Comparison of ENCODE assay signal across 22 cellular contexts in genomic region chr9:136597141-136597885, GRCh38. TPM values are rescaled to one million over a fixed set of nuclear protein-coding genes. Genes with fewer than 3 reads are reported as not detected.
DNase-seq lines count a peak whose midpoint lies in the region; ATAC-seq and TF ChIP-seq lines count a peak whose summit lies in the region.
"Had no signal": no experiment of that assay in that cellular context is flagged by ENCODE, and none has a peak within 500 bp of the region (broad histone marks: within the 10 kb centered on the region; RNA-seq: fewer than 3 reads in every experiment).

No MANE protein-coding gene starts in this region.

- no peaks in the 10 kb centered on the region for H3K9me2 ChIP-seq in hepatocyte (replicated peaks; ENCODE audit: insufficient read depth)

- H3K4me2 ChIP-seq in DND-41 (ENCODE audit: insufficient read depth, low read length) (no peak overlapping the region), hepatocyte (no peak overlapping the region)
- H3K4me2 ChIP-seq: KMS-11 had no signal

- TF ChIP-seq CTCF in DND-41 (IDR thresholded peaks at IDR 0.05; ENCODE audit: borderline replicate concordance, extremely low read depth, low read length, poor library complexity, severe bottlenecking) (no peak), body of pancreas (IDR thresholded peaks at IDR 0.05) (no peak), hepatocyte (IDR thresholded peaks at IDR 0.05; ENCODE audit: poor library complexity) (no peak)

- no peak for ATAC-seq in DND-41 (ENCODE audit: insufficient read depth, low read depth)
- no peak for ATAC-seq in body of pancreas
- ATAC-seq: left cardiac atrium; stimulated activated naive B cell treated with anti-CD40 and anti-IgM and Interleukin-4, amounts not matched to agents 10 μg/mL and 1 μg/mL and 100 μg/mL, for 72 hours had no signal

- intact Hi-C loops in body of pancreas (cut with DNase I) (no loop called here), posterior cingulate gyrus (cut with DNase I) (no loop called here)

- H3K79me2 ChIP-seq in DND-41 (ENCODE audit: insufficient read depth, low read length): peaks cover 8% of the 10 kb centered on the region; the same call in 1 of the 2 replicates
- no peaks in the 10 kb centered on the region for H3K79me2 ChIP-seq in hepatocyte

- H3K9ac ChIP-seq in DND-41 (ENCODE audit: low read depth, low read length): peak overlapping the region; percentile 40
- H3K9ac ChIP-seq: KMS-11 had no signal

- H3K27me3 ChIP-seq in DND-41 (ENCODE audit: insufficient read depth, low read length, poor library complexity) (no peaks in the 10 kb centered on the region), body of pancreas (no peaks in the 10 kb centered on the region), hepatocyte (no peaks in the 10 kb centered on the region)

- H3K27ac ChIP-seq in DND-41 (ENCODE audit: low read length) (peak overlapping the region; percentile 90), body of pancreas (peak overlapping the region; percentile 25 to 69 (median 63)), hepatocyte (peak overlapping the region; percentile 60), substantia nigra (ENCODE audit: low read depth, low read length, poor library complexity, severe bottlenecking) (peak overlapping the region; percentile 90)
- H3K27ac ChIP-seq: KMS-11, VCaP had no signal

- H3K9me3 ChIP-seq in DND-41 (ENCODE audit: insufficient read depth, low read length, severe bottlenecking): no peaks in the 10 kb centered on the region
- H3K9me3 ChIP-seq in body of pancreas: no peaks in the 10 kb centered on the region
- no peaks in the 10 kb centered on the region for H3K9me3 ChIP-seq in hepatocyte (ENCODE audit: low read depth)
- H3K9me3 ChIP-seq: sigmoid colon had no signal

- H2AFZ ChIP-seq in DND-41 (ENCODE audit: low read depth, low read length) (no peak overlapping the region), hepatocyte (no peak overlapping the region)

- H3K4me3 ChIP-seq in DND-41 (ENCODE audit: low read depth in 1 of 2, low read length in 2 of 2) (no peak overlapping the region), body of pancreas (no peak overlapping the region), hepatocyte (no peak overlapping the region)
- H3K4me3 ChIP-seq: sigmoid colon had no signal

- H3K4me1 ChIP-seq in DND-41 (ENCODE audit: insufficient read depth, low read length): peaks cover 60% of the 10 kb centered on the region
- H3K4me1 ChIP-seq in body of pancreas: peaks cover 19% of the 10 kb centered on the region
- peaks cover 17% of the 10 kb centered on the region for H3K4me1 ChIP-seq in hepatocyte (ENCODE audit: insufficient read depth)

- no peaks in the 10 kb centered on the region for H4K20me1 ChIP-seq in DND-41 (ENCODE audit: insufficient read depth, low read length)
- H4K20me1 ChIP-seq in hepatocyte (ENCODE audit: insufficient read depth, poor library complexity, severe bottlenecking): no peaks in the 10 kb centered on the region

- DNase-seq in DND-41 (peak; percentile 56), body of pancreas (no peak), hepatocyte (ENCODE audit: low spot score) (no peak), substantia nigra (lab: John Stamatoyannopoulos, UW) (no peak), T-helper 9 cell (no peak), posterior cingulate gyrus (no peak), dedifferentiated amniotic fluid mesenchymal stem cell (ENCODE audit: extremely low spot score) (no peak)
- DNase-seq: activated CD4-positive, alpha-beta T cell treated with anti-CD3 and anti-CD28 coated beads for 48 hours; activated CD8-positive, alpha-beta memory T cell treated with anti-CD3 and anti-CD28 coated beads for 24 hours; activated gamma-delta T cell; activated naive CD8-positive, alpha-beta T cell treated with anti-CD3 and anti-CD28 coated beads, Interleukin-2, amount 10 ng/mL, durations not matched to agents 7 days and 5 days; Calu3; DMS79 treated with DMSO at 0.1 percent for 48 hours; effector memory CD4-positive, alpha-beta T cell; erythroblast; left cardiac atrium; NCI-H1417 treated with DMSO at 0.1 percent for 48 hours; NCI-H446; sigmoid colon; stimulated activated naive B cell treated with anti-CD40 and anti-IgM and Interleukin-4, amounts not matched to agents 10 μg/mL and 1 μg/mL and 100 μg/mL, for 72 hours had no signal

- WGBS in body of pancreas, 2 donors: 69% methylated on average over 13 of the region's 13 CpGs; no CpG with 5 or more reads in 1 of the 2 donors
- WGBS in hepatocyte (ENCODE audit: low lambda C conversion rate, missing lambda C conversion rate): 83% methylated on average over 12 of the region's 13 CpGs

- no peak for TF ChIP-seq POLR2A in body of pancreas (IDR thresholded peaks at IDR 0.05)

- no peaks in the 10 kb centered on the region for H3K36me3 ChIP-seq in DND-41 (ENCODE audit: insufficient read depth, low read length)
- H3K36me3 ChIP-seq in body of pancreas (replicated peaks in 1 of 2; ENCODE audit: insufficient read depth in 1 of 2, low read depth in 2 of 2): no peaks in the 10 kb centered on the region
- no peaks in the 10 kb centered on the region for H3K36me3 ChIP-seq in hepatocyte (replicated peaks; ENCODE audit: insufficient read depth, low read depth)
- H3K36me3 ChIP-seq: sigmoid colon had no signal

RNA-seq across cellular contexts. Expression of gene NOTCH1, which starts 51.5 kb away (rescaled TPM):
- total RNA-seq in body of pancreas: 10 to 100 TPM; 29.6 to 65.3 TPM
- total RNA-seq in hepatocyte: 4.3 and 6.5 TPM in 2 replicates
- 5.3 and 8.3 TPM in 2 replicates for polyA plus RNA-seq in hepatocyte
